In genomic region chr5:107605596-107606125, GRCh38 we compare ENCODE assay signal across 26 cellular contexts.
A peak's percentile ranks its signal among the peaks of the same experiment; 100 is the strongest.
DNase-seq lines count a peak whose midpoint lies in the region; ATAC-seq and TF ChIP-seq lines count a peak whose summit lies in the region.
"Had no signal": no experiment of that assay in that cellular context is flagged by ENCODE, and none has a peak within 500 bp of the region (broad histone marks: within the 10 kb centered on the region; RNA-seq: fewer than 3 reads in every experiment).

No MANE protein-coding gene starts in this region.

- H3K36me3 Mint-ChIP-seq in glutamatergic neuron (ENCODE audit: unreplicated experiment), result no peaks in the 10 kb centered on the region
- H3K36me3 Mint-ChIP-seq: activated naive CD8-positive, alpha-beta T cell had no signal

- H3K27ac ChIP-seq in SJCRH30, result peak overlapping the region; percentile 86
- no peak overlapping the region for H3K27ac ChIP-seq in thyroid gland
- H3K27ac ChIP-seq: epithelial cell of prostate, KMS-11, right lobe of liver, RWPE1, tibial nerve had no signal

- no peak for ATAC-seq in GM19351 (IDR thresholded peaks at IDR 0.05; ENCODE audit: unreplicated experiment)
- ATAC-seq: left lobe of liver, right lobe of liver had no signal

- H3K4me1 Mint-ChIP-seq in glutamatergic neuron (ENCODE audit: low read depth, unreplicated experiment), result peaks cover 76% of the 10 kb centered on the region
- H3K4me1 Mint-ChIP-seq: activated B cell treated with CpG ODN at 0.5 μM for 24 hours; activated CD4-positive, alpha-beta T cell treated with anti-CD3 and anti-CD28 coated beads, Interleukin-2, amount 10 ng/mL, durations not matched to agents 7 days and 5 days had no signal

- H3K4me3 ChIP-seq in GM12865 (ENCODE audit: low read depth, low read length) (peak overlapping the region; percentile 23), SJCRH30 (peak overlapping the region; percentile 36), thyroid gland (replicated peaks in 1 of 3) (no peak overlapping the region)
- H3K4me3 ChIP-seq: HAP-1, right lobe of liver, tibial nerve had no signal

- peaks cover 2% of the 10 kb centered on the region for H3K27me3 Mint-ChIP-seq in glutamatergic neuron (ENCODE audit: unreplicated experiment)

- no peaks in the 10 kb centered on the region for H3K9me3 ChIP-seq in SJCRH30 (replicated peaks)
- H3K9me3 ChIP-seq in thyroid gland, result no peaks in the 10 kb centered on the region
- H3K9me3 ChIP-seq: HAP-1, right lobe of liver, SK-N-SH, tibial nerve had no signal

- H3K9me3 Mint-ChIP-seq in glutamatergic neuron (ENCODE audit: unreplicated experiment), result peaks cover 2% of the 10 kb centered on the region
- H3K9me3 Mint-ChIP-seq: activated B cell treated with CpG ODN at 0.5 μM for 24 hours; activated CD4-positive, alpha-beta T cell treated with anti-CD3 and anti-CD28 coated beads, Interleukin-2, amount 10 ng/mL, durations not matched to agents 7 days and 5 days had no signal

- H3K36me3 ChIP-seq in SJCRH30 (peaks cover 2% of the 10 kb centered on the region; the same call in 1 of the 2 replicates), thyroid gland (no peaks in the 10 kb centered on the region)
- H3K36me3 ChIP-seq: HAP-1, right lobe of liver, tibial nerve had no signal

- TF ChIP-seq CTCF in GM12865 (IDR thresholded peaks at IDR 0.05; ENCODE audit: insufficient read depth, low read depth, low read length, missing control alignments) (no peak), glutamatergic neuron (IDR thresholded peaks at IDR 0.05; ENCODE audit: partially characterized antibody, unreplicated experiment) (no peak), thyroid gland (IDR thresholded peaks at IDR 0.05) (no peak), GM13976 (IDR thresholded peaks at IDR 0.05; ENCODE audit: borderline replicate concordance, control extremely low read depth, extremely low read depth, insufficient read depth, missing control alignments) (no peak)

- peak overlapping the region; percentile 9 for H3K27ac Mint-ChIP-seq in glutamatergic neuron (ENCODE audit: unreplicated experiment)
- H3K27ac Mint-ChIP-seq: activated B cell treated with CpG ODN at 0.5 μM for 24 hours; activated CD4-positive, alpha-beta T cell treated with anti-CD3 and anti-CD28 coated beads, Interleukin-2, amount 10 ng/mL, durations not matched to agents 7 days and 5 days; activated naive CD8-positive, alpha-beta T cell had no signal

- in situ Hi-C loops in GM13976 (cut with MboI; ENCODE audit: low sequenced_read_pairs, unreplicated experiment), result no loop called here

- no peaks in the 10 kb centered on the region for H3K27me3 ChIP-seq in SJCRH30
- no peaks in the 10 kb centered on the region for H3K27me3 ChIP-seq in thyroid gland
- H3K27me3 ChIP-seq: right lobe of liver, tibial nerve had no signal

- intact Hi-C loops in thyroid gland (cut with DNase I), result no loop called here

- TF ChIP-seq POLR2A in thyroid gland (IDR thresholded peaks at IDR 0.05), result no peak

- 33 to 37% methylated on average over 2 of the region's 2 CpGs for WGBS in thyroid gland, 2 donors

- DNase-seq in GM12865 (ENCODE audit: low read depth) (no peak), SJCRH30 (peak; percentile 31 to 68), glutamatergic neuron (no peak), thyroid gland (peak; percentile 47 to 62), GM13976 (ENCODE audit: low spot score) (no peak)
- DNase-seq in stimulated activated CD4-positive, alpha-beta T cell treated with anti-CD3 and anti-CD28 coated beads, Interleukin-2, amount 100 ng/mL, for 24 hours, result no peak
- DNase-seq: activated B cell treated with CpG ODN at 0.5 μM for 24 hours; activated CD4-positive, alpha-beta T cell treated with anti-CD3 and anti-CD28 coated beads, Interleukin-2, amount 10 ng/mL, durations not matched to agents 7 days and 5 days; anterior cingulate cortex; effector CD4-positive, alpha-beta T cell; mesendoderm; MM.1S; NCI-H146; posterior cingulate gyrus; right lobe of liver; stimulated activated CD4-positive, alpha-beta T cell treated with anti-CD3 and anti-CD28 coated beads, Interleukin-12 subunit alpha, Interleukin-12 subunit beta, amount 100 ng/mL, for 4 hours; stimulated activated CD4-positive, alpha-beta T cell treated with anti-CD3 and anti-CD28 coated beads, Interleukin-4, amount 100 ng/mL, for 1 hour had no signal

- peaks cover 38% of the 10 kb centered on the region for H3K4me1 ChIP-seq in SJCRH30
- peaks cover 8 to 16% of the 10 kb centered on the region in 2 donors for H3K4me1 ChIP-seq in thyroid gland
- H3K4me1 ChIP-seq: right lobe of liver had no signal

- peak overlapping the region; percentile 13 for H3K4me3 Mint-ChIP-seq in glutamatergic neuron (ENCODE audit: unreplicated experiment)
- H3K4me3 Mint-ChIP-seq: activated B cell treated with CpG ODN at 0.5 μM for 24 hours; activated CD4-positive, alpha-beta T cell treated with anti-CD3 and anti-CD28 coated beads, Interleukin-2, amount 10 ng/mL, durations not matched to agents 7 days and 5 days; activated naive CD8-positive, alpha-beta T cell had no signal

Comparison
In these comparisons a context has a peak if more than half of its experiments do, and no peak if none do; other contexts are left out.
1. DNase-seq: peak in SJCRH30 (2 of 2) and thyroid gland (2 of 2); none in GM12865 (single experiment), glutamatergic neuron (single experiment), GM13976 (single experiment) and stimulated activated CD4-positive, alpha-beta T cell treated with anti-CD3 and anti-CD28 coated beads, Interleukin-2, amount 100 ng/mL, for 24 hours (0 of 2).
2. H3K4me3 ChIP-seq: peak in GM12865 (single experiment) and SJCRH30 (single experiment); none in thyroid gland (0 of 3).